Comparison of ENCODE assay signal across 29 cellular contexts in genomic region chr2:135378591-135378990, GRCh38.
"Had no signal": no experiment of that assay in that cellular context is flagged by ENCODE, and none has a peak within 500 bp of the region (broad histone marks: within the 10 kb centered on the region; RNA-seq: fewer than 3 reads in every experiment).

No MANE protein-coding gene starts in this region.

- H3K36me3 ChIP-seq: colonic mucosa, esophagus muscularis mucosa, gastrocnemius medialis, heart left ventricle, heart right ventricle had no signal

- H3K27ac Mint-ChIP-seq: dendritic cell treated with granulocyte-macrophage colony-stimulating factor and Interleukin-4, amounts not matched to agents 40 ng/mL and 50 ng/mL, for 4 days; effector memory CD8-positive, alpha-beta T cell; endodermal cell had no signal

- DNase-seq: colonic mucosa; cortex of kidney; dermis blood vessel endothelial cell; dorsolateral prefrontal cortex; effector CD4-positive, alpha-beta T cell; effector CD8-positive, alpha-beta T cell; effector memory CD4-positive, alpha-beta T cell; effector memory CD8-positive, alpha-beta T cell; endodermal cell; erythroblast; esophagus squamous epithelium; foreskin fibroblast; foreskin keratinocyte; foreskin melanocyte; gastrocnemius medialis; glutamatergic neuron; head of caudate nucleus; heart left ventricle; heart right ventricle had no signal

- H3K4me1 ChIP-seq: colonic mucosa, esophagus muscularis mucosa, esophagus squamous epithelium, foreskin keratinocyte, gastrocnemius medialis, gastroesophageal sphincter, heart left ventricle, heart right ventricle had no signal

- H3K27me3 Mint-ChIP-seq: dendritic cell treated with granulocyte-macrophage colony-stimulating factor and Interleukin-4, amounts not matched to agents 40 ng/mL and 50 ng/mL, for 4 days; effector memory CD8-positive, alpha-beta T cell had no signal

- H3K27me3 ChIP-seq: colonic mucosa, dorsolateral prefrontal cortex, esophagus muscularis mucosa, esophagus squamous epithelium, foreskin keratinocyte, gastrocnemius medialis, gastroesophageal sphincter, heart left ventricle, heart right ventricle had no signal

- FAIRE-seq: colon, endometrium, endothelial cell of umbilical vein, frontal cortex had no signal

- H3K4me3 Mint-ChIP-seq: dendritic cell treated with granulocyte-macrophage colony-stimulating factor and Interleukin-4, amounts not matched to agents 40 ng/mL and 50 ng/mL, for 4 days; effector memory CD8-positive, alpha-beta T cell; endodermal cell had no signal

- ATAC-seq: effector memory CD8-positive, alpha-beta T cell; esophagus mucosa; foreskin keratinocyte; gastrocnemius medialis; gastroesophageal sphincter; heart left ventricle; heart right ventricle had no signal

- H3K4me1 Mint-ChIP-seq: endodermal cell had no signal

- H3K9me3 ChIP-seq: colonic mucosa, gastrocnemius medialis had no signal

- H3K4me3 ChIP-seq: colonic mucosa, coronary artery, dorsolateral prefrontal cortex, esophagus muscularis mucosa, esophagus squamous epithelium, gastrocnemius medialis, gastroesophageal sphincter, heart left ventricle, heart right ventricle had no signal

- H3K27ac ChIP-seq: colonic mucosa, coronary artery, dorsolateral prefrontal cortex, epithelial cell of prostate, esophagus muscularis mucosa, esophagus squamous epithelium, foreskin keratinocyte, gastrocnemius medialis, gastroesophageal sphincter, heart left ventricle, heart right ventricle had no signal
